Comparison of ENCODE assay signal across 1 cellular context in the genomic region with DNA sequence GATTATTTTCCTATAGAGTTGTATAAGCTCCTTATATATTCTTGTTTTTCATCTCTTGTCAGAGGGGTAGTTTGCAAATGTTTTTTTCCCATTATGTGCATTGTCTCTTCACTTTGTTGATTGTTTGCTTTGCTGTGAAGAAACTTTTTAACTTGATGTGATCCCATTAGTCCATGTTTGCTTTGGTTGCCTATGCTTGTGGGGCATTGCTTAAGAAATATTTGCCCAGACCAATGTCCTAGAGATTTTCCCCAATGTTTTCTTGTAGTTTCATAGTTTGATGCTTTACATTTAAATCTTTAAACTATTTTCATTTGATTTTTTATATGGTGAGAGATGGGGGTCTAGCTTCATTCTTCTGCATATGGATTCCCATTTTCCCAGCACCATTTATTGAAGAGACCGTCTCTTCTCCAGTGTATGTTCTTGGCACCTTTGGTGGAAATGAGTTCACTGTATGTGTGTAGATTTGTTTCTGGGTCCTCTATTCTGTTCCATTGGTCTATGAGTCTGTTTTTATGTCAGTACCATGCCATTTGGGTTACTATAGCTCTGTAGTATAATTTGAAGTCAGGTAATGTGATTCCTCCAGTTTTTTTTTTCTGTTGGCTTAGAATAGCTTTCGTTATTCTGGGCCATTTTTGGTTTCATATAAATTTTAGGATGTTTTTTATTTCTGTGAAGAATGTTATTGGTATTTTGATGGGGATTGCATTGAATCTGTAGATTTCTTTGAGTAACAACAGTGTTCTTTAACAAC.
A peak's percentile ranks its signal among the peaks of the same experiment; 100 is the strongest.
TF ChIP-seq lines count a peak whose summit lies in the region.

No MANE protein-coding gene starts in this region.

TF ChIP-seq in HepG2, 621 proteins besides CTCF, POLR2A, EP300 and RAD21 (continued from another document and continues in another):
- no peak for TF ChIP-seq RXRA (CRISPR knock-in tag; IDR thresholded peaks at IDR 0.05)
- TF ChIP-seq DMAP1 (CRISPR knock-in tag; IDR thresholded peaks at IDR 0.05): no peak
- no peak for TF ChIP-seq ZSCAN25 (CRISPR knock-in tag; IDR thresholded peaks at IDR 0.05)
- no peak for TF ChIP-seq ZNF556 (CRISPR knock-in tag; IDR thresholded peaks at IDR 0.05; ENCODE audit: borderline replicate concordance)
- TF ChIP-seq, protein P1, sequence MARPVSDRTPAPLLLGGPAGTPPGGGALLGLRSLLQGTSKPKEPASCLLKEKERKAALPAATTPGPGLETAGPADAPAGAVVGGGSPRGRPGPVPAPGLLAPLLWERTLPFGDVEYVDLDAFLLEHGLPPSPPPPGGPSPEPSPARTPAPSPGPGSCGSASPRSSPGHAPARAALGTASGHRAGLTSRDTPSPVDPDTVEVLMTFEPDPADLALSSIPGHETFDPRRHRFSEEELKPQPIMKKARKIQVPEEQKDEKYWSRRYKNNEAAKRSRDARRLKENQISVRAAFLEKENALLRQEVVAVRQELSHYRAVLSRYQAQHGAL (CRISPR knock-in tag; IDR thresholded peaks at IDR 0.05; ENCODE audit: not compliant biosample characterization): no peak
- TF ChIP-seq ZNF350 (CRISPR knock-in tag; IDR thresholded peaks at IDR 0.05; ENCODE audit: borderline replicate concordance, low read depth): no peak
- TF ChIP-seq EEA1 (CRISPR knock-in tag; IDR thresholded peaks at IDR 0.05; ENCODE audit: borderline replicate concordance): no peak
- TF ChIP-seq ZBTB14 (CRISPR knock-in tag; IDR thresholded peaks at IDR 0.05): no peak
- no peak for TF ChIP-seq HMGXB3 (CRISPR knock-in tag; IDR thresholded peaks at IDR 0.05; ENCODE audit: borderline replicate concordance)
- no peak for TF ChIP-seq TFE3 (CRISPR knock-in tag; IDR thresholded peaks at IDR 0.05)
- no peak for TF ChIP-seq ZNF781 (CRISPR knock-in tag; IDR thresholded peaks at IDR 0.05; ENCODE audit: borderline replicate concordance, not compliant biosample characterization)
- no peak for TF ChIP-seq SP4 (CRISPR knock-in tag; IDR thresholded peaks at IDR 0.05)
- no peak for TF ChIP-seq FIP1L1 (IDR thresholded peaks at IDR 0.05; ENCODE audit: borderline replicate concordance, insufficient read depth, low read depth, low read length)
- no peak for TF ChIP-seq ZNF792 (CRISPR knock-in tag; IDR thresholded peaks at IDR 0.05)
- TF ChIP-seq, protein P2, sequence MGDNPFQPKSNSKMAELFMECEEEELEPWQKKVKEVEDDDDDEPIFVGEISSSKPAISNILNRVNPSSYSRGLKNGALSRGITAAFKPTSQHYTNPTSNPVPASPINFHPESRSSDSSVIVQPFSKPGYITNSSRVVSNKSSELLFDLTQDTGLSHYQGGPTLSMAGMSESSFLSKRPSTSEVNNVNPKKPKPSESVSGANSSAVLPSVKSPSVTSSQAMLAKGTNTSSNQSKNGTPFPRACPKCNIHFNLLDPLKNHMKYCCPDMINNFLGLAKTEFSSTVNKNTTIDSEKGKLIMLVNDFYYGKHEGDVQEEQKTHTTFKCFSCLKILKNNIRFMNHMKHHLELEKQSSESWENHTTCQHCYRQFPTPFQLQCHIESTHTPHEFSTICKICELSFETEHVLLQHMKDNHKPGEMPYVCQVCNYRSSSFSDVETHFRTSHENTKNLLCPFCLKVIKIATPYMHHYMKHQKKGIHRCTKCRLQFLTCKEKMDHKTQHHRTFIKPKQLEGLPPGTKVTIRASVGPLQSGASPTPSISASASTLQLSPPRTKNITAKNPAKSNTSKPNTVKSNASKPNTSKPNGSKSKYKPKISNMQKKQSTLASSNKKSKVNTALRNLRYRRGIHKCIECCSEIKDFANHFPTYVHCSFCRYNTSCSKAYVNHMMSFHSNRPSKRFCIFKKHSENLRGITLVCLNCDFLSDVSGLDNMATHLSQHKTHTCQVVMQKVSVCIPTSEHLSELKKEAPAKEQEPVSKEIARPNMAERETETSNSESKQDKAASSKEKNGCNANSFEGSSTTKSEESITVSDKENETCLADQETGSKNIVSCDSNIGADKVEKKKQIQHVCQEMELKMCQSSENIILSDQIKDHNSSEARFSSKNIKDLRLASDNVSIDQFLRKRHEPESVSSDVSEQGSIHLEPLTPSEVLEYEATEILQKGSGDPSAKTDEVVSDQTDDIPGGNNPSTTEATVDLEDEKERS (CRISPR knock-in tag; IDR thresholded peaks at IDR 0.05): peak; percentile 67; the same call in 1 of the 2 replicates
- TF ChIP-seq, protein P3, sequence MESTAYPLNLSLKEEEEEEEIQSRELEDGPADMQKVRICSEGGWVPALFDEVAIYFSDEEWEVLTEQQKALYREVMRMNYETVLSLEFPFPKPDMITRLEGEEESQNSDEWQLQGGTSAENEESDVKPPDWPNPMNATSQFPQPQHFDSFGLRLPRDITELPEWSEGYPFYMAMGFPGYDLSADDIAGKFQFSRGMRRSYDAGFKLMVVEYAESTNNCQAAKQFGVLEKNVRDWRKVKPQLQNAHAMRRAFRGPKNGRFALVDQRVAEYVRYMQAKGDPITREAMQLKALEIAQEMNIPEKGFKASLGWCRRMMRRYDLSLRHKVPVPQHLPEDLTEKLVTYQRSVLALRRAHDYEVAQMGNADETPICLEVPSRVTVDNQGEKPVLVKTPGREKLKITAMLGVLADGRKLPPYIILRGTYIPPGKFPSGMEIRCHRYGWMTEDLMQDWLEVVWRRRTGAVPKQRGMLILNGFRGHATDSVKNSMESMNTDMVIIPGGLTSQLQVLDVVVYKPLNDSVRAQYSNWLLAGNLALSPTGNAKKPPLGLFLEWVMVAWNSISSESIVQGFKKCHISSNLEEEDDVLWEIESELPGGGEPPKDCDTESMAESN (CRISPR knock-in tag; conservative IDR thresholded peaks at IDR 0.05): no peak
- no peak for TF ChIP-seq ZNF841 (CRISPR knock-in tag; IDR thresholded peaks at IDR 0.05; ENCODE audit: borderline replicate concordance)
- TF ChIP-seq ZNF616 (CRISPR knock-in tag; IDR thresholded peaks at IDR 0.05; ENCODE audit: low read depth): no peak
- no peak for TF ChIP-seq TGIF2 (CRISPR knock-in tag; IDR thresholded peaks at IDR 0.05)
- TF ChIP-seq TAF15 (IDR thresholded peaks at IDR 0.05; ENCODE audit: low read depth, low read length, poor library complexity, severe bottlenecking): no peak
- TF ChIP-seq RERE (CRISPR knock-in tag; IDR thresholded peaks at IDR 0.05; ENCODE audit: low read depth): peak; percentile 56; the same call in 1 of the 2 replicates
- TF ChIP-seq, protein P4, sequence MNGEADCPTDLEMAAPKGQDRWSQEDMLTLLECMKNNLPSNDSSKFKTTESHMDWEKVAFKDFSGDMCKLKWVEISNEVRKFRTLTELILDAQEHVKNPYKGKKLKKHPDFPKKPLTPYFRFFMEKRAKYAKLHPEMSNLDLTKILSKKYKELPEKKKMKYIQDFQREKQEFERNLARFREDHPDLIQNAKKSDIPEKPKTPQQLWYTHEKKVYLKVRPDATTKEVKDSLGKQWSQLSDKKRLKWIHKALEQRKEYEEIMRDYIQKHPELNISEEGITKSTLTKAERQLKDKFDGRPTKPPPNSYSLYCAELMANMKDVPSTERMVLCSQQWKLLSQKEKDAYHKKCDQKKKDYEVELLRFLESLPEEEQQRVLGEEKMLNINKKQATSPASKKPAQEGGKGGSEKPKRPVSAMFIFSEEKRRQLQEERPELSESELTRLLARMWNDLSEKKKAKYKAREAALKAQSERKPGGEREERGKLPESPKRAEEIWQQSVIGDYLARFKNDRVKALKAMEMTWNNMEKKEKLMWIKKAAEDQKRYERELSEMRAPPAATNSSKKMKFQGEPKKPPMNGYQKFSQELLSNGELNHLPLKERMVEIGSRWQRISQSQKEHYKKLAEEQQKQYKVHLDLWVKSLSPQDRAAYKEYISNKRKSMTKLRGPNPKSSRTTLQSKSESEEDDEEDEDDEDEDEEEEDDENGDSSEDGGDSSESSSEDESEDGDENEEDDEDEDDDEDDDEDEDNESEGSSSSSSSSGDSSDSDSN (CRISPR knock-in tag; IDR thresholded peaks at IDR 0.05): no peak
- no peak for TF ChIP-seq ZNF678 (CRISPR knock-in tag; IDR thresholded peaks at IDR 0.05)
- TF ChIP-seq MTF2 (CRISPR knock-in tag; IDR thresholded peaks at IDR 0.05; ENCODE audit: borderline replicate concordance): no peak
- TF ChIP-seq, protein P5, sequence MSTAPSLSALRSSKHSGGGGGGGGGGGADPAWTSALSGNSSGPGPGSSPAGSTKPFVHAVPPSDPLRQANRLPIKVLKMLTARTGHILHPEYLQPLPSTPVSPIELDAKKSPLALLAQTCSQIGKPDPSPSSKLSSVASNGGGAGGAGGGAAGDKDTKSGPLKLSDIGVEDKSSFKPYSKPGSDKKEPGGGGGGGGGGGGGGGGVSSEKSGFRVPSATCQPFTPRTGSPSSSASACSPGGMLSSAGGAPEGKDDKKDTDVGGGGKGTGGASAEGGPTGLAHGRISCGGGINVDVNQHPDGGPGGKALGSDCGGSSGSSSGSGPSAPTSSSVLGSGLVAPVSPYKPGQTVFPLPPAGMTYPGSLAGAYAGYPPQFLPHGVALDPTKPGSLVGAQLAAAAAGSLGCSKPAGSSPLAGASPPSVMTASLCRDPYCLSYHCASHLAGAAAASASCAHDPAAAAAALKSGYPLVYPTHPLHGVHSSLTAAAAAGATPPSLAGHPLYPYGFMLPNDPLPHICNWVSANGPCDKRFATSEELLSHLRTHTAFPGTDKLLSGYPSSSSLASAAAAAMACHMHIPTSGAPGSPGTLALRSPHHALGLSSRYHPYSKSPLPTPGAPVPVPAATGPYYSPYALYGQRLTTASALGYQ (CRISPR knock-in tag; IDR thresholded peaks at IDR 0.05): 0 out of 2 replicates have a peak, but pooled peaks have one; percentile 48
